2 cellular contexts compared by ENCODE assay signal in genomic region chr15:61334714-61335113, GRCh38.
DNase-seq lines count a peak whose midpoint lies in the region; ATAC-seq, FAIRE-seq and TF ChIP-seq lines count a peak whose summit lies in the region.
"Not testable (repeated sequence)": the region's sequence is repeated elsewhere in the genome, so short reads cannot be mapped to it uniquely, and the experiment has no call there.

No MANE protein-coding gene starts in this region.

- not testable (repeated sequence) for H3K4me3 ChIP-seq in A549; HEK293 (ENCODE audit: low read depth, low read length)

- CTCF ChIA-PET in A549 (lab: Yijun Ruan, JAX); HEK293 (lab: Yijun Ruan, JAX): not testable (repeated sequence)

- H3K36me3 ChIP-seq in HEK293 (ENCODE audit: control insufficient read depth in 2 of 2, insufficient read depth in 1 of 2, low read length in 2 of 2): not testable (repeated sequence)

- not testable (repeated sequence) for TF ChIP-seq RAD21 in A549 (conservative IDR thresholded peaks at IDR 0.05 in 1 of 2, IDR thresholded peaks at IDR 0.05 in 1 of 2)

- not testable (repeated sequence) for DNase-seq in A549 (ENCODE audit: low read depth in 1 of 2, low spot score in 1 of 2)

- not testable (repeated sequence) for H3K27ac ChIP-seq in A549; HEK293 (ENCODE audit: extremely low read depth, low read depth, low read length)

- not testable (repeated sequence) for H3K4me1 ChIP-seq in A549; HEK293 (ENCODE audit: control insufficient read depth, insufficient read depth, low read length)

- not testable (repeated sequence) for H3K9me3 ChIP-seq in A549; HEK293 (ENCODE audit: control insufficient read depth, insufficient read depth, low read depth, low read length)

- not testable (repeated sequence) for ATAC-seq in A549

- not testable (repeated sequence) for H3K4me2 ChIP-seq in A549

- not testable (repeated sequence) for TF ChIP-seq EP300 in A549 (IDR thresholded peaks at IDR 0.05)

- 31% methylated on average over 5 of the region's 5 CpGs for WGBS in A549 (ENCODE audit: missing lambda C conversion rate)

- not testable (repeated sequence) for TF ChIP-seq POLR2A in A549 (IDR thresholded peaks at IDR 0.05; ENCODE audit: low read length)

- not testable (repeated sequence) for FAIRE-seq in A549 (lab: Jason Lieb, UNC)

- TF ChIP-seq CTCF in A549 (IDR thresholded peaks at IDR 0.05); HEK293 (tag by site-specific recombination; IDR thresholded peaks at IDR 0.05): not testable (repeated sequence)

- POLR2A ChIA-PET in A549 (lab: Yijun Ruan, JAX); HEK293 (lab: Yijun Ruan, JAX): not testable (repeated sequence)

TF ChIP-seq in A549, 52 proteins besides CTCF, POLR2A, EP300 and RAD21:
- TF ChIP-seq ZC3H11A (IDR thresholded peaks at IDR 0.05): peak; percentile 86

TF ChIP-seq in HEK293, 187 proteins besides CTCF, POLR2A, EP300 and RAD21:
- TF ChIP-seq ZNF266 (tag by site-specific recombination; IDR thresholded peaks at IDR 0.05; ENCODE audit: low read depth): peak; percentile 12; the same call in 1 of the 2 replicates
- peak; percentile 48; the same call in 1 of the 2 replicates for TF ChIP-seq ZBTB8A (tag by site-specific recombination; IDR thresholded peaks at IDR 0.05)
- TF ChIP-seq ZNF394 (tag by site-specific recombination; IDR thresholded peaks at IDR 0.05; ENCODE audit: borderline replicate concordance): peak; percentile 61; the same call in 1 of the 2 replicates
- TF ChIP-seq ZNF518A (tag by site-specific recombination; conservative IDR thresholded peaks at IDR 0.05; ENCODE audit: low read depth): peak; percentile 70
- TF ChIP-seq ZNF623 (tag by site-specific recombination; IDR thresholded peaks at IDR 0.05): peak; percentile 29; the same call in 1 of the 2 replicates
- TF ChIP-seq ZNF555 (tag by site-specific recombination; conservative IDR thresholded peaks at IDR 0.05): peak; percentile 42
- peak; percentile 40; the same call in 1 of the 2 replicates for TF ChIP-seq ZBTB11 (tag by site-specific recombination; conservative IDR thresholded peaks at IDR 0.05; ENCODE audit: low read depth)
- 0 out of 2 replicates have a peak, but pooled peaks have one; percentile 4 for TF ChIP-seq ZNF140 (tag by site-specific recombination; IDR thresholded peaks at IDR 0.05)
- peak; percentile 50 for TF ChIP-seq ZNF426 (tag by site-specific recombination; IDR thresholded peaks at IDR 0.05)
